ENCODE assay signal across 23 cellular contexts in the genomic region with DNA sequence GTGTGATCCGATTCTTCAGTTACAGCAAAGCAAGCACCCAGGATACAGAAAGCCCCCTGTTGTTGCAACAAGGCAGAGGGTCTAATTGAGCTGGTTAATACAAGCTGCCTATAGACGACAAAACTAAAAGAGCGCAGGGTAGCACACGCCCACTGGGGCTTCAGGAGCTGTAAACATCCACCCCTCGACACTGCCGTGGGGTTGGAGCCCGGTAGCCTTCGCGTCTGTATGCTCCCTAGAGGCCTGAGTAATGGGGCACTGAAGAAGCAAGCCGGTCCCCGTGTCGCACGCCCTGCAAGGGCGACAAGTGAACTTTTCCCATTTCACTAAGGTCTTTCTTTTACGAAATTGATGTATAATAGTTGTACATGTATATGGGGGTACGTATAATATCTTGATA. TPM values are rescaled to one million over a fixed set of nuclear protein-coding genes. Genes with fewer than 3 reads are reported as not detected.
DNase-seq lines count a peak whose midpoint lies in the region; ATAC-seq and TF ChIP-seq lines count a peak whose summit lies in the region.
"Had no signal": no experiment of that assay in that cellular context is flagged by ENCODE, and none has a peak within 500 bp of the region (broad histone marks: within the 10 kb centered on the region; RNA-seq: fewer than 3 reads in every experiment).

No MANE protein-coding gene starts in this region.

- H3K4me3 Mint-ChIP-seq in activated naive CD8-positive, alpha-beta T cell treated with anti-CD3 and anti-CD28 coated beads for 36 hours = no peak overlapping the region
- H3K4me3 Mint-ChIP-seq in activated naive CD8-positive, alpha-beta T cell treated with anti-CD3 and anti-CD28 coated beads, Interleukin-2, amount 50 U/mL, for 24 hours = no peak overlapping the region
- H3K4me3 Mint-ChIP-seq in activated T-helper 17 cell treated with anti-CD3 and anti-CD28 coated beads, Interleukin-2, amount 50 U/mL, for 72 hours = peak overlapping the region; percentile 55
- H3K4me3 Mint-ChIP-seq in activated T-cell treated with anti-CD3 and anti-CD28 coated beads, Interleukin-2, amount 50 U/mL, for 4 hours = no peak overlapping the region
- H3K4me3 Mint-ChIP-seq: B cell; naive B cell; stimulated activated memory B cell treated with anti-CD40 and anti-IgM and Interleukin-4, amounts not matched to agents 10 μg/mL and 1 μg/mL and 100 μg/mL, for 72 hours had no signal

- no peaks in the 10 kb centered on the region for H3K36me3 ChIP-seq in iPS-15b (ENCODE audit: control insufficient read depth, insufficient read depth, low read length)
- H3K36me3 ChIP-seq: cardiac muscle cell, sigmoid colon, transverse colon had no signal

- H3K4me3 ChIP-seq in iPS-15b (ENCODE audit: low read depth, low read length) = peak overlapping the region; percentile 21
- H3K4me3 ChIP-seq: cardiac muscle cell, sigmoid colon, transverse colon had no signal

- no peaks in the 10 kb centered on the region for H3K27me3 Mint-ChIP-seq in activated naive CD8-positive, alpha-beta T cell treated with anti-CD3 and anti-CD28 coated beads for 36 hours
- no peaks in the 10 kb centered on the region for H3K27me3 Mint-ChIP-seq in activated naive CD8-positive, alpha-beta T cell treated with anti-CD3 and anti-CD28 coated beads, Interleukin-2, amount 50 U/mL, for 24 hours
- no peaks in the 10 kb centered on the region for H3K27me3 Mint-ChIP-seq in activated T-helper 17 cell treated with anti-CD3 and anti-CD28 coated beads, Interleukin-2, amount 50 U/mL, for 72 hours
- peaks cover 2% of the 10 kb centered on the region for H3K27me3 Mint-ChIP-seq in activated T-cell treated with anti-CD3 and anti-CD28 coated beads, Interleukin-2, amount 50 U/mL, for 4 hours (ENCODE audit: low read depth)

- H3K4me1 Mint-ChIP-seq in activated naive CD8-positive, alpha-beta T cell treated with anti-CD3 and anti-CD28 coated beads for 36 hours = peaks cover 25% of the 10 kb centered on the region
- peaks cover 35% of the 10 kb centered on the region for H3K4me1 Mint-ChIP-seq in activated naive CD8-positive, alpha-beta T cell treated with anti-CD3 and anti-CD28 coated beads, Interleukin-2, amount 50 U/mL, for 24 hours
- H3K4me1 Mint-ChIP-seq in activated T-helper 17 cell treated with anti-CD3 and anti-CD28 coated beads, Interleukin-2, amount 50 U/mL, for 72 hours = peaks cover 5% of the 10 kb centered on the region
- H3K4me1 Mint-ChIP-seq in activated T-cell treated with anti-CD3 and anti-CD28 coated beads, Interleukin-2, amount 50 U/mL, for 4 hours (ENCODE audit: low read depth) = peaks cover 12% of the 10 kb centered on the region
- H3K4me1 Mint-ChIP-seq: B cell had no signal

- no peak for TF ChIP-seq CTCF in GM10266 (IDR thresholded peaks at IDR 0.05; ENCODE audit: control insufficient read depth, insufficient read depth, low read depth, missing control alignments)

- no peaks in the 10 kb centered on the region for H3K9me3 ChIP-seq in iPS-15b (ENCODE audit: control insufficient read depth, insufficient read depth, low read length)
- H3K9me3 ChIP-seq: sigmoid colon, transverse colon had no signal

- no peak for ATAC-seq in activated naive CD8-positive, alpha-beta T cell treated with anti-CD3 and anti-CD28 coated beads, Interleukin-2, amount 50 U/mL, for 24 hours
- ATAC-seq in activated T-helper 17 cell treated with anti-CD3 and anti-CD28 coated beads, Interleukin-2, amount 50 U/mL, for 72 hours (replicated peaks) = no peak
- ATAC-seq in activated T-cell treated with anti-CD3 and anti-CD28 coated beads, Interleukin-2, amount 50 U/mL, for 4 hours = no peak
- ATAC-seq in HG03196 (IDR thresholded peaks at IDR 0.05; ENCODE audit: unreplicated experiment) = no peak
- ATAC-seq: stimulated activated memory B cell treated with anti-CD40 and anti-IgM and Interleukin-4, amounts not matched to agents 10 μg/mL and 1 μg/mL and 100 μg/mL, for 72 hours had no signal

- no peaks in the 10 kb centered on the region for H3K36me3 Mint-ChIP-seq in activated naive CD8-positive, alpha-beta T cell treated with anti-CD3 and anti-CD28 coated beads for 36 hours
- H3K36me3 Mint-ChIP-seq in activated naive CD8-positive, alpha-beta T cell treated with anti-CD3 and anti-CD28 coated beads, Interleukin-2, amount 50 U/mL, for 24 hours (ENCODE audit: low read depth) = no peaks in the 10 kb centered on the region
- H3K36me3 Mint-ChIP-seq in activated T-helper 17 cell treated with anti-CD3 and anti-CD28 coated beads, Interleukin-2, amount 50 U/mL, for 72 hours (ENCODE audit: low read depth) = no peaks in the 10 kb centered on the region
- H3K36me3 Mint-ChIP-seq in activated T-cell treated with anti-CD3 and anti-CD28 coated beads, Interleukin-2, amount 50 U/mL, for 4 hours (ENCODE audit: insufficient read depth) = no peaks in the 10 kb centered on the region
- H3K36me3 Mint-ChIP-seq: naive B cell; stimulated activated memory B cell treated with anti-CD40 and anti-IgM and Interleukin-4, amounts not matched to agents 10 μg/mL and 1 μg/mL and 100 μg/mL, for 72 hours had no signal

- peak overlapping the region; percentile 96 for H3K27ac Mint-ChIP-seq in activated naive CD8-positive, alpha-beta T cell treated with anti-CD3 and anti-CD28 coated beads for 36 hours
- H3K27ac Mint-ChIP-seq in activated naive CD8-positive, alpha-beta T cell treated with anti-CD3 and anti-CD28 coated beads, Interleukin-2, amount 50 U/mL, for 24 hours = no peak overlapping the region
- peak overlapping the region; percentile 71 for H3K27ac Mint-ChIP-seq in activated T-helper 17 cell treated with anti-CD3 and anti-CD28 coated beads, Interleukin-2, amount 50 U/mL, for 72 hours
- H3K27ac Mint-ChIP-seq: B cell; stimulated activated memory B cell treated with anti-CD40 and anti-IgM and Interleukin-4, amounts not matched to agents 10 μg/mL and 1 μg/mL and 100 μg/mL, for 72 hours had no signal

- DNase-seq in activated naive CD8-positive, alpha-beta T cell treated with anti-CD3 and anti-CD28 coated beads for 36 hours = no peak
- DNase-seq in activated naive CD8-positive, alpha-beta T cell treated with anti-CD3 and anti-CD28 coated beads, Interleukin-2, amount 50 U/mL, for 24 hours = no peak
- DNase-seq in SIG-M5 (lab: John Stamatoyannopoulos, UW) (no peak), GM10266 (ENCODE audit: extremely low spot score) (no peak)
- DNase-seq in activated T-cell treated with anti-CD3 and anti-CD28 coated beads, Interleukin-2, amount 50 U/mL, for 4 hours = no peak
- DNase-seq: 8988T; activated CD4-positive, alpha-beta T cell treated with anti-CD3 and anti-CD28 coated beads, Interleukin-2, amount 50 U/mL, for 1 hour; amniotic stem cell; kidney glomerular epithelial cell; naive B cell; NCI-H1417 treated with DMSO at 0.1 percent for 48 hours; NCI-H2171; Right ventricle myocardium superior; sigmoid colon; transverse colon had no signal

- H3K9me3 Mint-ChIP-seq in activated naive CD8-positive, alpha-beta T cell treated with anti-CD3 and anti-CD28 coated beads for 36 hours = no peaks in the 10 kb centered on the region
- no peaks in the 10 kb centered on the region for H3K9me3 Mint-ChIP-seq in activated naive CD8-positive, alpha-beta T cell treated with anti-CD3 and anti-CD28 coated beads, Interleukin-2, amount 50 U/mL, for 24 hours
- no peaks in the 10 kb centered on the region for H3K9me3 Mint-ChIP-seq in activated T-helper 17 cell treated with anti-CD3 and anti-CD28 coated beads, Interleukin-2, amount 50 U/mL, for 72 hours
- no peaks in the 10 kb centered on the region for H3K9me3 Mint-ChIP-seq in activated T-cell treated with anti-CD3 and anti-CD28 coated beads, Interleukin-2, amount 50 U/mL, for 4 hours
- H3K9me3 Mint-ChIP-seq: naive B cell; stimulated activated memory B cell treated with anti-CD40 and anti-IgM and Interleukin-4, amounts not matched to agents 10 μg/mL and 1 μg/mL and 100 μg/mL, for 72 hours had no signal

- peaks cover 33% of the 10 kb centered on the region for H3K4me1 ChIP-seq in iPS-15b (ENCODE audit: control insufficient read depth, insufficient read depth, low read length)

- H3K9ac ChIP-seq in iPS-15b (ENCODE audit: low read depth, low read length) = no peak overlapping the region

- H3K27me3 ChIP-seq in iPS-15b (ENCODE audit: control insufficient read depth, insufficient read depth, low read length) = no peaks in the 10 kb centered on the region
- H3K27me3 ChIP-seq: cardiac muscle cell, sigmoid colon, transverse colon had no signal

RNA-seq across cellular contexts. Expression of a gene that starts 24.7 kb away (rescaled TPM):
- not detected for total RNA-seq in activated naive CD8-positive, alpha-beta T cell treated with anti-CD3 and anti-CD28 coated beads for 36 hours
- under 1 TPM in 1 of 2 donors, not detected in 1; 0.13 TPM for total RNA-seq in activated T-helper 17 cell treated with anti-CD3 and anti-CD28 coated beads, Interleukin-2, amount 50 U/mL, for 72 hours
- total RNA-seq in activated T-cell treated with anti-CD3 and anti-CD28 coated beads, Interleukin-2, amount 50 U/mL, for 4 hours = not detected
- total RNA-seq: frontal cortex, MCF 10A, Right ventricle myocardium superior, sigmoid colon had no signal
